9 cellular contexts compared by ENCODE assay signal in genomic region chr13:75635101-75635620, GRCh38. TPM values are rescaled to one million over a fixed set of nuclear protein-coding genes. Genes with fewer than 3 reads are reported as not detected.
DNase-seq lines count a peak whose midpoint lies in the region; ATAC-seq, FAIRE-seq and TF ChIP-seq lines count a peak whose summit lies in the region.
"Had no signal": no experiment of that assay in that cellular context is flagged by ENCODE, and none has a peak within 500 bp of the region (broad histone marks: within the 10 kb centered on the region; RNA-seq: fewer than 3 reads in every experiment).

No MANE protein-coding gene starts in this region.

- H3K9ac ChIP-seq in HCT116 (ENCODE audit: low read length): peak overlapping the region; percentile 54; the same call in 1 of the 2 replicates

- POLR2A ChIA-PET in HCT116 (lab: Charles Lee): no interaction called here

- peak overlapping the region; percentile 96 for H3K4me2 ChIP-seq in HCT116 (ENCODE audit: low read length)

- no peak for TF ChIP-seq POLR2A in HCT116 (IDR thresholded peaks at IDR 0.05; ENCODE audit: borderline replicate concordance, extremely low read depth, insufficient read depth, insufficient read length)

- H3K9me2 ChIP-seq in HCT116 (ENCODE audit: insufficient read depth): no peaks in the 10 kb centered on the region

- no TSS peak for BruUV-seq in HCT116 (replicated peaks; lab: Mats Ljungman, UMichigan)

- H2AFZ ChIP-seq in ACC112 (ENCODE audit: low read length, unreplicated experiment) (peak overlapping the region; percentile 57), HCT116 (ENCODE audit: low read depth, low read length, poor library complexity, severe bottlenecking) (no peak overlapping the region)

- FAIRE-seq in urothelium cell line (lab: Jason Lieb, UNC): no peak
- FAIRE-seq: endometrium had no signal

- H3K79me2 ChIP-seq in ACC112 (ENCODE audit: control insufficient read depth, insufficient read depth, low read length, unreplicated experiment) (peaks cover 37% of the 10 kb centered on the region), HCT116 (ENCODE audit: insufficient read depth, low read length) (no peaks in the 10 kb centered on the region)

- CTCF ChIA-PET in HCT116 (lab: Charles Lee): no interaction called here

- ATAC-seq in HCT116 (peak; percentile 19), left lung (peak; percentile 6), HG02981 (IDR thresholded peaks at IDR 0.05; ENCODE audit: unreplicated experiment) (no peak), GM19328 (IDR thresholded peaks at IDR 0.05; ENCODE audit: unreplicated experiment) (no peak)

- H3K27ac ChIP-seq in ACC112 (ENCODE audit: low read depth, low read length): peak overlapping the region; percentile 48
- no peak overlapping the region for H3K27ac ChIP-seq in HCT116 (ENCODE audit: low read depth, low read length)
- peak overlapping the region; percentile 62 for H3K27ac ChIP-seq in brain microvascular endothelial cell
- H3K27ac ChIP-seq in left lung: peak overlapping the region in 1 of 2 donors; percentile 72

- intact Hi-C loops in HCT116 (cut with micrococcal nuclease) (no loop called here), left lung (cut with DNase I) (no loop called here)

- H4K20me1 ChIP-seq in HCT116 (ENCODE audit: insufficient read depth): no peaks in the 10 kb centered on the region

- in situ Hi-C loops in brain microvascular endothelial cell (cut with HindIII; ENCODE audit: low pct_ligation_motif_present, low sequenced_read_pairs): no loop called here

- H3K27me3 ChIP-seq in ACC112 (ENCODE audit: insufficient read depth, low read length): no peaks in the 10 kb centered on the region
- no peaks in the 10 kb centered on the region for H3K27me3 ChIP-seq in HCT116 (ENCODE audit: insufficient read depth, low read length)
- no peaks in the 10 kb centered on the region for H3K27me3 ChIP-seq in brain microvascular endothelial cell (replicated peaks)
- peaks cover 0 to 37% of the 10 kb centered on the region in 2 donors for H3K27me3 ChIP-seq in left lung

- H3K9me3 ChIP-seq in HCT116 (ENCODE audit: control insufficient read depth in 1 of 2, insufficient read depth in 1 of 2, low read depth in 1 of 2, low read length in 2 of 2) (no peaks in the 10 kb centered on the region), left lung (no peaks in the 10 kb centered on the region)

- TF ChIP-seq CTCF in HCT116 (IDR thresholded peaks at IDR 0.05 in 2 of 3, conservative IDR thresholded peaks at IDR 0.05 in 1 of 3; ENCODE audit: borderline replicate concordance in 1 of 3, insufficient read depth in 1 of 3, low read depth in 2 of 3, low read length in 2 of 3): no peak
- TF ChIP-seq CTCF in brain microvascular endothelial cell (IDR thresholded peaks at IDR 0.05; ENCODE audit: low read depth, low read length, missing control alignments): no peak
- no peak for TF ChIP-seq CTCF in left lung (IDR thresholded peaks at IDR 0.05)

- RAD21 ChIA-PET in HCT116 (lab: Charles Lee; ENCODE audit: low non-redundant PET in 1 of 2, low total read pairs in 2 of 2, uncharacterized antibody in 2 of 2, unreplicated experiment in 2 of 2): no interaction called here

- TF ChIP-seq RAD21 in HCT116 (IDR thresholded peaks at IDR 0.05; ENCODE audit: low read depth): no peak

- H3K36me3 ChIP-seq in ACC112 (ENCODE audit: insufficient read depth, low read length) (no peaks in the 10 kb centered on the region), HCT116 (ENCODE audit: control insufficient read depth in 1 of 2, insufficient read depth in 2 of 2, low read length in 2 of 2) (no peaks in the 10 kb centered on the region), brain microvascular endothelial cell (replicated peaks) (no peaks in the 10 kb centered on the region), left lung (no peaks in the 10 kb centered on the region)

- DNase-seq in HCT116 (ENCODE audit: low read depth, low spot score) (no peak), brain microvascular endothelial cell (no peak), left lung (no peak), urothelium cell line (ENCODE audit: low spot score) (peak; percentile 25), NCI-H2107 (lab: John Stamatoyannopoulos, UW) (no peak)

- H3K4me3 ChIP-seq in ACC112 (ENCODE audit: low read depth, low read length): peak overlapping the region; percentile 94
- peak overlapping the region; percentile 5 to 61; a peak in 2 of 4 replicates for H3K4me3 ChIP-seq in HCT116 (replicated peaks in 1 of 2; ENCODE audit: low read depth in 1 of 2, low read length in 2 of 2)
- H3K4me3 ChIP-seq in brain microvascular endothelial cell (ENCODE audit: low read depth, low read length): peak overlapping the region; percentile 96
- peak overlapping the region; percentile 58 to 67 for H3K4me3 ChIP-seq in left lung

- peaks cover 19% of the 10 kb centered on the region for H3K4me1 ChIP-seq in ACC112 (ENCODE audit: control insufficient read depth, insufficient read depth, low read length, unreplicated experiment)
- peaks cover 5 to 14% of the 10 kb centered on the region in 2 experiments; a peak in 3 of 4 replicates for H3K4me1 ChIP-seq in HCT116 (ENCODE audit: control insufficient read depth in 1 of 2, insufficient read depth in 2 of 2, low read length in 2 of 2)
- H3K4me1 ChIP-seq in left lung: peaks cover 8 to 22% of the 10 kb centered on the region in 2 donors

TF ChIP-seq in HCT116, 20 proteins besides CTCF, POLR2A, EP300 and RAD21:
- no peak for TF ChIP-seq TCF7L2 (IDR thresholded peaks at IDR 0.05; ENCODE audit: borderline replicate concordance, extremely low read depth, insufficient read depth, insufficient read length)
- TF ChIP-seq MAX (IDR thresholded peaks at IDR 0.05): 0 out of 2 replicates have a peak, but pooled peaks have one; percentile 11
TF ChIP-seq in HCT116: peak in this region for 1.

RNA-seq across cellular contexts. Expression of gene LMO7, which starts 1.0 kb away (rescaled TPM):
- total RNA-seq in HCT116 (2021; ENCODE audit: unreplicated experiment) (8.1 TPM), left lung (100 to 1,000 TPM; 360 to 669 TPM)
- 7.4 and 8.0 TPM in 2 replicates for polyA plus RNA-seq in HCT116 (2012)

Comparison
In these comparisons a context has a peak if more than half of its experiments do, and no peak if none do; other contexts are left out.
1. H3K4me3 ChIP-seq: peak in every context shown above with its lines; median percentile 96 in brain microvascular endothelial cell; 94 in ACC112; 62 in left lung; 33 in HCT116.
2. ATAC-seq: peak in HCT116 (single experiment) and left lung (single experiment); none in HG02981 (single experiment) and GM19328 (single experiment).
3. RNA of gene LMO7, which starts 1.0 kb away (total RNA-seq): 360 to 669 TPM in left lung; 8.1 TPM in HCT116 (single experiment); every median in the first group is over 10 times any median in the second.